12 cellular contexts compared by ENCODE assay signal in the genomic region with DNA sequence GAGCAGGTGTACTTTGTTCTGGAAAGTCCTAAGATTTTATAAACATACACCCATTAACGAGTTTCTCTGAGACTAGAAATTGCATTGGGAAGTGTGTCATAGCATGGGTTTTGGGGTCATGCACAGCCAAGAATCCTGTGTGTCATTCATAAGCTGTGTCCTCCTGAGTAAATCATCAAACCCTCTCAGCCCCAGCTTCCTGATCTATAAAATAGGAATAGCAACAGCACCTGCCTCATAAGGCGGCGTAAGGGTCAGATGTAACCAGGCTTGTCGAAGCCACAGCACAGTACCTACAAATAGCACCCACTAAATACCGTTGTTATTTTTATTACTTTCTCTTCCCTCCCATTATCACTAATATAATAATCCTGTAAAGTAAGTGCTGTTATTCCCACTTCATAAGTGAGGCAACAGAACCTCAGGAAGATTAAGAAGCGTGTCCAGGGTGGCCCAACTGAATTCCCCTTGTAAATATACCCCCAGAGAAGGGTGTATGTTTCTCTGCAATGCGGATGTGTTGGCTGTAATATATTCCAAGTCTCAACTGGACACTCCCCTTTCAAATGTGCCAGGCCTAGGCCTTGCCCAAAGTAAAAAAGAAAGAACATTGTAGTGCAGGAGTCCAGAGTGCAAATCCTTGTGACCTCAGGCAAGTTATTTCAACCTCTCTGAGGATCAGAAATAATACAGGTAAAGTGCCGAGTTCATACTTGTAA.
A peak's percentile ranks its signal among the peaks of the same experiment; 100 is the strongest.
DNase-seq lines count a peak whose midpoint lies in the region; ATAC-seq and TF ChIP-seq lines count a peak whose summit lies in the region.
"Had no signal": no experiment of that assay in that cellular context is flagged by ENCODE, and none has a peak within 500 bp of the region (broad histone marks: within the 10 kb centered on the region; RNA-seq: fewer than 3 reads in every experiment).

No MANE protein-coding gene starts in this region.

- H3K4me1 ChIP-seq in esophagus squamous epithelium = peaks cover 34 to 64% (median 40%) of the 10 kb centered on the region in 3 donors

- H3K4me3 Mint-ChIP-seq in activated B cell treated with CpG ODN at 0.5 μM for 24 hours = no peak overlapping the region
- H3K4me3 Mint-ChIP-seq in progenitor cell of endocrine pancreas (ENCODE audit: low read depth) = no peak overlapping the region
- H3K4me3 Mint-ChIP-seq: activated naive CD8-positive, alpha-beta T cell had no signal

- DNase-seq in DMS53 (lab: John Stamatoyannopoulos, UW) = peak; percentile 96
- no peak for DNase-seq in activated B cell treated with CpG ODN at 0.5 μM for 24 hours
- no peak for DNase-seq in progenitor cell of endocrine pancreas (ENCODE audit: low spot score, unreplicated experiment)
- no peak for DNase-seq in esophagus squamous epithelium (lab: John Stamatoyannopoulos, UW)
- no peak for DNase-seq in CD1c-positive myeloid dendritic cell (ENCODE audit: extremely low spot score)
- DNase-seq in foreskin fibroblast = no peak
- no peak for DNase-seq in NCI-H2107 treated with DMSO at 0.1 percent for 48 hours (lab: John Stamatoyannopoulos, UW; ENCODE audit: unreplicated experiment)
- DNase-seq: NCI-H1436, posterior cingulate gyrus, testis had no signal

- H3K9me3 ChIP-seq in esophagus squamous epithelium = no peaks in the 10 kb centered on the region
- H3K9me3 ChIP-seq: testis had no signal

- H3K36me3 ChIP-seq in esophagus squamous epithelium = peaks cover 0 to 41% (median 0%) of the 10 kb centered on the region in 3 donors

- TF ChIP-seq CTCF in activated B cell treated with CpG ODN at 0.5 μM for 24 hours (IDR thresholded peaks at IDR 0.05) (no peak), progenitor cell of endocrine pancreas (IDR thresholded peaks at IDR 0.05; ENCODE audit: unreplicated experiment) (no peak), esophagus squamous epithelium (IDR thresholded peaks at IDR 0.05) (no peak), foreskin fibroblast (IDR thresholded peaks at IDR 0.05; ENCODE audit: low read depth, low read length) (no peak)

- H3K4me1 Mint-ChIP-seq in activated B cell treated with CpG ODN at 0.5 μM for 24 hours (peaks cover 25% of the 10 kb centered on the region), progenitor cell of endocrine pancreas (ENCODE audit: low read depth) (peaks cover 77% of the 10 kb centered on the region)

- WGBS in esophagus squamous epithelium, 2 donors = 71 to 85% methylated on average over 8 of the region's 8 CpGs

- H3K4me3 ChIP-seq in esophagus squamous epithelium = no peak overlapping the region
- no peak overlapping the region for H3K4me3 ChIP-seq in foreskin fibroblast (ENCODE audit: low read depth in 1 of 2, low read length in 2 of 2)
- H3K4me3 ChIP-seq: testis had no signal

- ATAC-seq in GM21447 (IDR thresholded peaks at IDR 0.05; ENCODE audit: unreplicated experiment) = peak; percentile 57
- ATAC-seq in activated B cell treated with CpG ODN at 0.5 μM for 24 hours (ENCODE audit: low read depth) = no peak

- H3K36me3 Mint-ChIP-seq in activated B cell treated with CpG ODN at 0.5 μM for 24 hours (ENCODE audit: low read depth) = peaks cover 87% of the 10 kb centered on the region
- H3K36me3 Mint-ChIP-seq in progenitor cell of endocrine pancreas (ENCODE audit: insufficient read depth) = peaks cover 35% of the 10 kb centered on the region

- H3K9me3 Mint-ChIP-seq in activated B cell treated with CpG ODN at 0.5 μM for 24 hours (no peaks in the 10 kb centered on the region), progenitor cell of endocrine pancreas (ENCODE audit: low read depth) (peaks cover 5% of the 10 kb centered on the region)

- H3K27me3 ChIP-seq in esophagus squamous epithelium = no peaks in the 10 kb centered on the region
- H3K27me3 ChIP-seq: testis had no signal

- H3K27me3 Mint-ChIP-seq in activated B cell treated with CpG ODN at 0.5 μM for 24 hours = no peaks in the 10 kb centered on the region
- no peaks in the 10 kb centered on the region for H3K27me3 Mint-ChIP-seq in progenitor cell of endocrine pancreas
- H3K27me3 Mint-ChIP-seq: activated naive CD8-positive, alpha-beta T cell had no signal

- no peak for TF ChIP-seq POLR2A in esophagus squamous epithelium (IDR thresholded peaks at IDR 0.05)

- H3K27ac ChIP-seq in esophagus squamous epithelium = no peak overlapping the region
- H3K27ac ChIP-seq: testis had no signal

- H3K27ac Mint-ChIP-seq in activated B cell treated with CpG ODN at 0.5 μM for 24 hours = peak overlapping the region; percentile 59
- peak overlapping the region; percentile 79 for H3K27ac Mint-ChIP-seq in progenitor cell of endocrine pancreas
- H3K27ac Mint-ChIP-seq: activated naive CD8-positive, alpha-beta T cell had no signal

- intact Hi-C loops in activated B cell treated with CpG ODN at 0.5 μM for 24 hours (cut with micrococcal nuclease) = loop anchor here (5.0 kb wide), 1 partner anchor 300 kb away; no protein-coding TSS in a partner anchor
- intact Hi-C loops in esophagus squamous epithelium (cut with DNase I) = no loop called here

- CTCF ChIA-PET in activated B cell treated with CpG ODN at 0.5 μM for 24 hours (lab: Charles Lee) = no interaction called here

- POLR2A ChIA-PET in activated B cell treated with CpG ODN at 0.5 μM for 24 hours (lab: Charles Lee) = interaction anchor here (1.1 kb wide), 1 partner anchor 150 kb away, joined by 3 read pairs; no protein-coding TSS in a partner anchor
